In the genomic region with DNA sequence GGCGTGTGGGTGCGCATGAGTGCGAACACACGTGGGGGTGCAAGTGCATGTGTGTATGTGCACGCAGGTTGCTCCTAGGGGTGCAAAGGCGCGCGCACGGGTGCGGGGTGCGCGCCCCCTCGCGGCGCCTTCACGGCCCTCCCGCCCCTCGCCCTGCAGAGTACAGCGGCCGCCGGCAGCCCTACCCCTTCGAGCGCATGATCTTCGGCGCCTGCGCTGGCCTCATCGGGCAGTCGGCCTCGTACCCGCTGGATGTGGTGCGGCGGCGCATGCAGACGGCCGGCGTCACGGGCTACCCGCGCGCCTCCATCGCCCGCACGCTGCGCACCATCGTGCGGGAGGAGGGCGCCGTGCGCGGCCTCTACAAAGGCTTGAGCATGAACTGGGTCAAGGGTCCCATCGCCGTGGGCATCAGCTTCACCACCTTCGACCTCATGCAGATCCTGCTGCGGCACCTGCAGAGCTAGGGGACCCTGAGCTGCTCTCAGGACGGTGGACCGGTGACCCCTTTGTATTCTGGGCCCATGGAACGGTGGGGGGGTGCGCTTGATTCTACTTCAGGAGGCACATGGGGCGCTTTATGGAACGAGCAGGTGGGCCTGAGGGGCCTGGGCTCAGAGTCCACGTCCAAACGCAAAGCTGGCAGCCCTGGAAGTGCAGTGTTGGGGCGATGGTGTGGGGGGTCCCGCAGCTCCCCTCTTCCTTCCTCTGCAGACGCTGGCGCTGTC, we compare ENCODE assay signal across 9 cellular contexts. TPM values are rescaled to one million over a fixed set of nuclear protein-coding genes. Genes with fewer than 3 reads are reported as not detected.
DNase-seq lines count a peak whose midpoint lies in the region; ATAC-seq and TF ChIP-seq lines count a peak whose summit lies in the region.
"Had no signal": no experiment of that assay in that cellular context is flagged by ENCODE, and none has a peak within 500 bp of the region (broad histone marks: within the 10 kb centered on the region; RNA-seq: fewer than 3 reads in every experiment).

No MANE protein-coding gene starts in this region.

- intact Hi-C loops in head of caudate nucleus (cut with DNase I): no loop called here

- no peak overlapping the region for H3K27ac Mint-ChIP-seq in WTC11

- H3K4me1 Mint-ChIP-seq in WTC11: peaks cover 29% of the 10 kb centered on the region

- TF ChIP-seq CTCF in GM10266 (IDR thresholded peaks at IDR 0.05; ENCODE audit: control insufficient read depth, insufficient read depth, low read depth, missing control alignments) (peak; percentile 52), WTC11 (IDR thresholded peaks at IDR 0.05) (peak; percentile 22; the same call in 1 of the 2 replicates)

- H3K9me3 Mint-ChIP-seq in WTC11: no peaks in the 10 kb centered on the region

- POLR2A ChIA-PET in WTC11 (lab: Charles Lee): interaction anchor here (1.4 kb wide), 1 partner anchor 9 kb away, joined by 6 read pairs; no protein-coding TSS in a partner anchor

- H3K27me3 Mint-ChIP-seq in WTC11 (ENCODE audit: low read depth): peaks cover 40% of the 10 kb centered on the region

- no peaks in the 10 kb centered on the region for H3K36me3 Mint-ChIP-seq in WTC11

- DNase-seq in GM10266 (ENCODE audit: extremely low spot score): peak; percentile 56
- peak; percentile 81 for DNase-seq in WTC11 (ENCODE audit: low spot score)
- DNase-seq in head of caudate nucleus: peak; percentile 16 to 79 (median 58)
- DNase-seq in retina: peak; percentile 84
- DNase-seq in glomerular visceral epithelial cell (ENCODE audit: extremely low spot score): no peak
- DNase-seq: esophagus squamous epithelium, MM.1S had no signal

- ATAC-seq in WTC11: peak; percentile 62
- ATAC-seq in HG02798 (IDR thresholded peaks at IDR 0.05; ENCODE audit: poor library complexity, unreplicated experiment): no peak
- ATAC-seq in HG03025 (IDR thresholded peaks at IDR 0.05; ENCODE audit: low FRiP score, unreplicated experiment): no peak

- CTCF ChIA-PET in WTC11 (lab: Charles Lee): interaction anchor here (0.6 to 2.2 kb wide), 9 partner anchors 23 to 115 kb away, joined by 3 to 10 read pairs (median 6); a partner anchor contains a TSS

- peak overlapping the region; percentile 48 for H3K4me3 Mint-ChIP-seq in WTC11

TF ChIP-seq in WTC11, 78 proteins besides CTCF, POLR2A, EP300 and RAD21 (continues in another document):
- TF ChIP-seq, protein P1, sequence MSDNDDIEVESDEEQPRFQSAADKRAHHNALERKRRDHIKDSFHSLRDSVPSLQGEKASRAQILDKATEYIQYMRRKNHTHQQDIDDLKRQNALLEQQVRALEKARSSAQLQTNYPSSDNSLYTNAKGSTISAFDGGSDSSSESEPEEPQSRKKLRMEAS (CRISPR knock-in tag; IDR thresholded peaks at IDR 0.05): peak; percentile 96
- TF ChIP-seq, protein P2, sequence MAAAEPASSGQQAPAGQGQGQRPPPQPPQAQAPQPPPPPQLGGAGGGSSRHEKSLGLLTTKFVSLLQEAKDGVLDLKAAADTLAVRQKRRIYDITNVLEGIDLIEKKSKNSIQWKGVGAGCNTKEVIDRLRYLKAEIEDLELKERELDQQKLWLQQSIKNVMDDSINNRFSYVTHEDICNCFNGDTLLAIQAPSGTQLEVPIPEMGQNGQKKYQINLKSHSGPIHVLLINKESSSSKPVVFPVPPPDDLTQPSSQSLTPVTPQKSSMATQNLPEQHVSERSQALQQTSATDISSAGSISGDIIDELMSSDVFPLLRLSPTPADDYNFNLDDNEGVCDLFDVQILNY (CRISPR knock-in tag; IDR thresholded peaks at IDR 0.05): peak; percentile 44; the same call in 1 of the 2 replicates
- TF ChIP-seq, protein P3, sequence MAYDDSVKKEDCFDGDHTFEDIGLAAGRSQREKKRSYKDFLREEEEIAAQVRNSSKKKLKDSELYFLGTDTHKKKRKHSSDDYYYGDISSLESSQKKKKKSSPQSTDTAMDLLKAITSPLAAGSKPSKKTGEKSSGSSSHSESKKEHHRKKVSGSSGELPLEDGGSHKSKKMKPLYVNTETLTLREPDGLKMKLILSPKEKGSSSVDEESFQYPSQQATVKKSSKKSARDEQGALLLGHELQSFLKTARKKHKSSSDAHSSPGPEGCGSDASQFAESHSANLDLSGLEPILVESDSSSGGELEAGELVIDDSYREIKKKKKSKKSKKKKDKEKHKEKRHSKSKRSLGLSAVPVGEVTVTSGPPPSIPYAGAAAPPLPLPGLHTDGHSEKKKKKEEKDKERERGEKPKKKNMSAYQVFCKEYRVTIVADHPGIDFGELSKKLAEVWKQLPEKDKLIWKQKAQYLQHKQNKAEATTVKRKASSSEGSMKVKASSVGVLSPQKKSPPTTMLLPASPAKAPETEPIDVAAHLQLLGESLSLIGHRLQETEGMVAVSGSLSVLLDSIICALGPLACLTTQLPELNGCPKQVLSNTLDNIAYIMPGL (CRISPR knock-in tag; IDR thresholded peaks at IDR 0.05): peak; percentile 84
- TF ChIP-seq ETV6 (CRISPR knock-in tag; IDR thresholded peaks at IDR 0.05): peak; percentile 53; the same call in 1 of the 2 replicates
- TF ChIP-seq, protein P4, sequence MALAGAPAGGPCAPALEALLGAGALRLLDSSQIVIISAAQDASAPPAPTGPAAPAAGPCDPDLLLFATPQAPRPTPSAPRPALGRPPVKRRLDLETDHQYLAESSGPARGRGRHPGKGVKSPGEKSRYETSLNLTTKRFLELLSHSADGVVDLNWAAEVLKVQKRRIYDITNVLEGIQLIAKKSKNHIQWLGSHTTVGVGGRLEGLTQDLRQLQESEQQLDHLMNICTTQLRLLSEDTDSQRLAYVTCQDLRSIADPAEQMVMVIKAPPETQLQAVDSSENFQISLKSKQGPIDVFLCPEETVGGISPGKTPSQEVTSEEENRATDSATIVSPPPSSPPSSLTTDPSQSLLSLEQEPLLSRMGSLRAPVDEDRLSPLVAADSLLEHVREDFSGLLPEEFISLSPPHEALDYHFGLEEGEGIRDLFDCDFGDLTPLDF (CRISPR knock-in tag; IDR thresholded peaks at IDR 0.05): peak; percentile 57; the same call in 1 of the 2 replicates
- no peak for TF ChIP-seq NFATC4 (CRISPR knock-in tag; IDR thresholded peaks at IDR 0.05)
- TF ChIP-seq ZNF423 (CRISPR knock-in tag; IDR thresholded peaks at IDR 0.05): 0 out of 2 replicates have a peak, but pooled peaks have one; percentile 3
- TF ChIP-seq, protein P5, sequence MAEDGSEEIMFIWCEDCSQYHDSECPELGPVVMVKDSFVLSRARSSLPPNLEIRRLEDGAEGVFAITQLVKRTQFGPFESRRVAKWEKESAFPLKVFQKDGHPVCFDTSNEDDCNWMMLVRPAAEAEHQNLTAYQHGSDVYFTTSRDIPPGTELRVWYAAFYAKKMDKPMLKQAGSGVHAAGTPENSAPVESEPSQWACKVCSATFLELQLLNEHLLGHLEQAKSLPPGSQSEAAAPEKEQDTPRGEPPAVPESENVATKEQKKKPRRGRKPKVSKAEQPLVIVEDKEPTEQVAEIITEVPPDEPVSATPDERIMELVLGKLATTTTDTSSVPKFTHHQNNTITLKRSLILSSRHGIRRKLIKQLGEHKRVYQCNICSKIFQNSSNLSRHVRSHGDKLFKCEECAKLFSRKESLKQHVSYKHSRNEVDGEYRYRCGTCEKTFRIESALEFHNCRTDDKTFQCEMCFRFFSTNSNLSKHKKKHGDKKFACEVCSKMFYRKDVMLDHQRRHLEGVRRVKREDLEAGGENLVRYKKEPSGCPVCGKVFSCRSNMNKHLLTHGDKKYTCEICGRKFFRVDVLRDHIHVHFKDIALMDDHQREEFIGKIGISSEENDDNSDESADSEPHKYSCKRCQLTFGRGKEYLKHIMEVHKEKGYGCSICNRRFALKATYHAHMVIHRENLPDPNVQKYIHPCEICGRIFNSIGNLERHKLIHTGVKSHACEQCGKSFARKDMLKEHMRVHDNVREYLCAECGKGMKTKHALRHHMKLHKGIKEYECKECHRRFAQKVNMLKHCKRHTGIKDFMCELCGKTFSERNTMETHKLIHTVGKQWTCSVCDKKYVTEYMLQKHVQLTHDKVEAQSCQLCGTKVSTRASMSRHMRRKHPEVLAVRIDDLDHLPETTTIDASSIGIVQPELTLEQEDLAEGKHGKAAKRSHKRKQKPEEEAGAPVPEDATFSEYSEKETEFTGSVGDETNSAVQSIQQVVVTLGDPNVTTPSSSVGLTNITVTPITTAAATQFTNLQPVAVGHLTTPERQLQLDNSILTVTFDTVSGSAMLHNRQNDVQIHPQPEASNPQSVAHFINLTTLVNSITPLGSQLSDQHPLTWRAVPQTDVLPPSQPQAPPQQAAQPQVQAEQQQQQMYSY (CRISPR knock-in tag; IDR thresholded peaks at IDR 0.05): no peak
- TF ChIP-seq, protein P6, sequence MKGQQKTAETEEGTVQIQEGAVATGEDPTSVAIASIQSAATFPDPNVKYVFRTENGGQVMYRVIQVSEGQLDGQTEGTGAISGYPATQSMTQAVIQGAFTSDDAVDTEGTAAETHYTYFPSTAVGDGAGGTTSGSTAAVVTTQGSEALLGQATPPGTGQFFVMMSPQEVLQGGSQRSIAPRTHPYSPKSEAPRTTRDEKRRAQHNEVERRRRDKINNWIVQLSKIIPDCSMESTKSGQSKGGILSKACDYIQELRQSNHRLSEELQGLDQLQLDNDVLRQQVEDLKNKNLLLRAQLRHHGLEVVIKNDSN (CRISPR knock-in tag; IDR thresholded peaks at IDR 0.05): peak; percentile 32; the same call in 1 of the 2 replicates
- no peak for TF ChIP-seq NFYB (CRISPR knock-in tag; conservative IDR thresholded peaks at IDR 0.05; ENCODE audit: low read depth)
- TF ChIP-seq, protein P7, sequence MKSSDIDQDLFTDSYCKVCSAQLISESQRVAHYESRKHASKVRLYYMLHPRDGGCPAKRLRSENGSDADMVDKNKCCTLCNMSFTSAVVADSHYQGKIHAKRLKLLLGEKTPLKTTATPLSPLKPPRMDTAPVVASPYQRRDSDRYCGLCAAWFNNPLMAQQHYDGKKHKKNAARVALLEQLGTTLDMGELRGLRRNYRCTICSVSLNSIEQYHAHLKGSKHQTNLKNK (CRISPR knock-in tag; IDR thresholded peaks at IDR 0.05): no peak

RNA-seq across cellular contexts. Expression of a gene that starts 27.7 kb away (rescaled TPM):
- total RNA-seq in WTC11 (2021): 46.0 to 53.4 TPM (median 51.8 TPM) in 3 replicates

RNA-seq across cellular contexts. Expression of a gene that starts 46.8 kb away (rescaled TPM):
- 8.1 to 9.2 TPM (median 8.7 TPM) in 3 replicates for total RNA-seq in WTC11 (2021)

RNA-seq across cellular contexts. Expression of a gene that starts 59.5 kb away (rescaled TPM):
- 1.3 to 1.7 TPM (median 1.7 TPM) in 3 replicates for total RNA-seq in WTC11 (2021)
